Comparison of ENCODE assay signal across 8 cellular contexts in the genomic region with DNA sequence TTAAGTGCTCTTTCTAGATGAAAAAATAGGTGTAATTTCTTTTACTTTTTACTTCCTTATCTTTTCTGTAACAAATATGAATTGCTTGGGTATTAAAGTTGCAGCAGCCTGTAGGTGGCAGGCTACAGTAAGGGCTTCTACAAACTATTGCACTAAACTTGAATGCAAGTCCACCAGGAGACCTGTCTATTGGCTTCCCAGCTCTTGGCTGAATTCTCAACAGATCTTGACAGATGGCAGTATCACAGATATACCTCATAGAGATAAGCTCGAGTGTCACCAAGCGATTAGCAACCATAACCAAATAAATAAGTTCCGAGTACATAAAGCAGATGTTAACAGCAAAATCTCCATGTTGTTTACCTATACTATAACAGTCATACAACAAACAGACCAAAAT. TPM values are rescaled to one million over a fixed set of nuclear protein-coding genes. Genes with fewer than 3 reads are reported as not detected.
DNase-seq lines count a peak whose midpoint lies in the region; ATAC-seq and TF ChIP-seq lines count a peak whose summit lies in the region.

No MANE protein-coding gene starts in this region.

- no peaks in the 10 kb centered on the region for H3K9me3 Mint-ChIP-seq in natural killer cell
- H3K9me3 Mint-ChIP-seq in natural killer cell treated with Interleukin-12 subunit alpha and Interleukin-12 subunit beta and Interleukin-15 and Interleukin-18, amount 100 ng/mL, for 72 hours: no peaks in the 10 kb centered on the region

- H3K27me3 Mint-ChIP-seq in natural killer cell (ENCODE audit: low read depth in 2 of 2): no peaks in the 10 kb centered on the region
- H3K27me3 Mint-ChIP-seq in natural killer cell treated with Interleukin-12 subunit alpha and Interleukin-12 subunit beta and Interleukin-15 and Interleukin-18, amount 100 ng/mL, for 72 hours: no peaks in the 10 kb centered on the region

- TF ChIP-seq POLR2A in testis (IDR thresholded peaks at IDR 0.05): no peak

- no peak overlapping the region for H3K4me3 Mint-ChIP-seq in natural killer cell
- no peak overlapping the region for H3K4me3 Mint-ChIP-seq in natural killer cell treated with Interleukin-12 subunit alpha and Interleukin-12 subunit beta and Interleukin-15 and Interleukin-18, amount 100 ng/mL, for 72 hours

- H3K9me3 ChIP-seq in testis: no peaks in the 10 kb centered on the region

- H3K4me1 ChIP-seq in testis: peaks cover 16% of the 10 kb centered on the region

- H3K27ac ChIP-seq in dorsolateral prefrontal cortex (peak overlapping the region in 56 of 59 donors; percentile 20 to 100 (median 99)), testis (no peak overlapping the region)

- H3K36me3 Mint-ChIP-seq in natural killer cell: no peaks in the 10 kb centered on the region
- H3K36me3 Mint-ChIP-seq in natural killer cell treated with Interleukin-12 subunit alpha and Interleukin-12 subunit beta and Interleukin-15 and Interleukin-18, amount 100 ng/mL, for 72 hours: peaks cover 4% of the 10 kb centered on the region

- peak; percentile 64 to 85 (median 77) for ATAC-seq in natural killer cell
- no peak for ATAC-seq in natural killer cell treated with Interleukin-12 subunit alpha and Interleukin-12 subunit beta and Interleukin-15 and Interleukin-18, amount 100 ng/mL, for 72 hours
- no peak for ATAC-seq in GM18511 (IDR thresholded peaks at IDR 0.05; ENCODE audit: unreplicated experiment)

- intact Hi-C loops in natural killer cell (cut with micrococcal nuclease) (loop anchor here (1.0 to 2.0 kb wide), 2 partner anchors 86 to 189 kb away; no protein-coding TSS in a partner anchor), dorsolateral prefrontal cortex (cut with DNase I) (loop anchor here (2.0 kb wide), 2 partner anchors 33 to 87 kb away; no protein-coding TSS in a partner anchor), testis (cut with DNase I; ENCODE audit: low total_unique reads) (no loop called here)

- 76 to 78% methylated on average over 3 of the region's 3 CpGs for WGBS in testis, 2 donors

- peak; percentile 72 for TF ChIP-seq CTCF in natural killer cell (IDR thresholded peaks at IDR 0.05)
- TF ChIP-seq CTCF in WI38 (IDR thresholded peaks at IDR 0.05; ENCODE audit: low read depth, low read length): peak; percentile 50
- peak; percentile 54 to 93 (median 78) for TF ChIP-seq CTCF in dorsolateral prefrontal cortex (IDR thresholded peaks at IDR 0.05 in 54 of 56, conservative IDR thresholded peaks at IDR 0.05 in 2 of 56; ENCODE audit: low read depth in 1 of 56, partially characterized antibody in 56 of 56)
- TF ChIP-seq CTCF in testis (IDR thresholded peaks at IDR 0.05): peak; percentile 26 to 53 (median 49)

- peak overlapping the region; percentile 37 to 50 for H3K27ac Mint-ChIP-seq in natural killer cell
- no peak overlapping the region for H3K27ac Mint-ChIP-seq in natural killer cell treated with Interleukin-12 subunit alpha and Interleukin-12 subunit beta and Interleukin-15 and Interleukin-18, amount 100 ng/mL, for 72 hours

- H3K4me1 Mint-ChIP-seq in natural killer cell: peaks cover 14 to 17% of the 10 kb centered on the region in 2 donors
- H3K4me1 Mint-ChIP-seq in natural killer cell treated with Interleukin-12 subunit alpha and Interleukin-12 subunit beta and Interleukin-15 and Interleukin-18, amount 100 ng/mL, for 72 hours (ENCODE audit: low read depth in 2 of 2): peaks cover 3 to 13% of the 10 kb centered on the region in 2 donors

- H3K4me3 ChIP-seq in WI38 (ENCODE audit: low read depth, low read length) (no peak overlapping the region), dorsolateral prefrontal cortex (peak overlapping the region in 42 of 59 donors; percentile 5 to 100 (median 91)), testis (no peak overlapping the region)

- no peaks in the 10 kb centered on the region for H3K27me3 ChIP-seq in dorsolateral prefrontal cortex
- no peaks in the 10 kb centered on the region for H3K27me3 ChIP-seq in testis

- H3K36me3 ChIP-seq in testis (ENCODE audit: low read depth, missing control alignments): no peaks in the 10 kb centered on the region

- peak; percentile 18 for DNase-seq in natural killer cell
- DNase-seq in natural killer cell treated with Interleukin-12 subunit alpha and Interleukin-12 subunit beta and Interleukin-15 and Interleukin-18, amount 100 ng/mL, for 72 hours (ENCODE audit: low spot score): no peak
- peak; percentile 47 for DNase-seq in NCI-H1694 (lab: John Stamatoyannopoulos, UW)
- peak in 5 of 10 donors; percentile 51 to 71 (median 59) for DNase-seq in dorsolateral prefrontal cortex
- peak; percentile 79 to 83 for DNase-seq in lung microvascular endothelial cell (ENCODE audit: low read depth in 2 of 2)
- DNase-seq in testis: peak; percentile 41

RNA-seq across cellular contexts. Expression of a gene that starts 5.9 kb away (rescaled TPM):
- total RNA-seq in natural killer cell (10 to 100 TPM; 36.8 to 40.3 (median 38.2) TPM), dorsolateral prefrontal cortex (100 to 1,000 TPM; 104 to 260 (median 168) TPM), lung microvascular endothelial cell (29.0 and 37.7 TPM in 2 replicates), testis (10 to 100 TPM; 70.3 to 83.6 TPM)
- 10 to 100 TPM in 1 of 2 donors, 1 to 10 TPM in 1; 6.6 to 10.6 TPM for total RNA-seq in natural killer cell treated with Interleukin-12 subunit alpha and Interleukin-12 subunit beta and Interleukin-15 and Interleukin-18, amount 100 ng/mL, for 72 hours
- 79.8 TPM for polyA plus RNA-seq in testis (ENCODE audit: insufficient read depth, low read depth, low replicate concordance)

RNA-seq across cellular contexts. Expression of a gene that starts 50.9 kb away (rescaled TPM):
- total RNA-seq in natural killer cell (not detected), dorsolateral prefrontal cortex (not detected), lung microvascular endothelial cell (not detected in 2 replicates), testis (not detected)
- total RNA-seq in natural killer cell treated with Interleukin-12 subunit alpha and Interleukin-12 subunit beta and Interleukin-15 and Interleukin-18, amount 100 ng/mL, for 72 hours: not detected
- polyA plus RNA-seq in testis (ENCODE audit: insufficient read depth, low read depth, low replicate concordance): 2.3 TPM

Comparison
In these comparisons a context has a peak if more than half of its experiments do, and no peak if none do; other contexts are left out.
1. ATAC-seq: peak in natural killer cell (3 of 3); none in natural killer cell treated with Interleukin-12 subunit alpha and Interleukin-12 subunit beta and Interleukin-15 and Interleukin-18, amount 100 ng/mL, for 72 hours (0 of 2) and GM18511 (single experiment).
2. H3K27ac Mint-ChIP-seq: peak in natural killer cell (2 of 2); none in natural killer cell treated with Interleukin-12 subunit alpha and Interleukin-12 subunit beta and Interleukin-15 and Interleukin-18, amount 100 ng/mL, for 72 hours (0 of 2).
3. H3K4me3 ChIP-seq: peak in dorsolateral prefrontal cortex (42 of 59); none in WI38 (single experiment) and testis (0 of 2).
4. H3K27ac ChIP-seq: peak in dorsolateral prefrontal cortex (56 of 59); none in testis (0 of 2).
5. Peak in every context shown above with its lines, with median percentiles within 50 percentile points of each other: CTCF ChIP-seq.